Comparison of ENCODE assay signal across 1 cellular context in genomic region chr19:1283917-1284292, GRCh38.
A peak's percentile ranks its signal among the peaks of the same experiment; 100 is the strongest.
TF ChIP-seq lines count a peak whose summit lies in the region.

No MANE protein-coding gene starts in this region.

TF ChIP-seq in HepG2, 621 proteins besides CTCF, POLR2A, EP300 and RAD21 (continues in another document):
- TF ChIP-seq HMGXB4 (CRISPR knock-in tag; IDR thresholded peaks at IDR 0.05; ENCODE audit: borderline replicate concordance in 1 of 2, low read depth in 1 of 2) (peak in 1 of 2 experiments; percentile 5; a peak in 1 of 4 replicates), ZNF883 (CRISPR knock-in tag; IDR thresholded peaks at IDR 0.05; ENCODE audit: not compliant biosample characterization) (no peak), ARID3A (IDR thresholded peaks at IDR 0.05; ENCODE audit: low read depth, low read length) (no peak), E2F1 (CRISPR knock-in tag; IDR thresholded peaks at IDR 0.05) (no peak), JUNB (CRISPR knock-in tag; IDR thresholded peaks at IDR 0.05; ENCODE audit: borderline replicate concordance) (no peak), ZBTB44 (CRISPR knock-in tag; IDR thresholded peaks at IDR 0.05) (no peak), TFDP1 (CRISPR knock-in tag; IDR thresholded peaks at IDR 0.05; ENCODE audit: borderline replicate concordance) (no peak), TBL1XR1 (IDR thresholded peaks at IDR 0.05; ENCODE audit: borderline replicate concordance, low read length, partially characterized antibody) (no peak), NFE2L1 (CRISPR knock-in tag; IDR thresholded peaks at IDR 0.05; ENCODE audit: borderline replicate concordance) (no peak), ZFY (CRISPR knock-in tag; IDR thresholded peaks at IDR 0.05) (no peak), IRX3 (CRISPR knock-in tag; IDR thresholded peaks at IDR 0.05; ENCODE audit: borderline replicate concordance, low read depth) (no peak), ZNF326 (CRISPR knock-in tag; IDR thresholded peaks at IDR 0.05; ENCODE audit: borderline replicate concordance) (no peak), ZNF629 (CRISPR knock-in tag; conservative IDR thresholded peaks at IDR 0.05) (no peak), ZNF556 (CRISPR knock-in tag; IDR thresholded peaks at IDR 0.05; ENCODE audit: borderline replicate concordance) (no peak), TAF15 (IDR thresholded peaks at IDR 0.05; ENCODE audit: low read depth, low read length, poor library complexity, severe bottlenecking) (no peak), MXD3 (CRISPR knock-in tag; IDR thresholded peaks at IDR 0.05) (no peak), KAT8 (CRISPR knock-in tag; IDR thresholded peaks at IDR 0.05) (no peak), MLX (CRISPR knock-in tag; IDR thresholded peaks at IDR 0.05) (no peak), ZNF564 (CRISPR knock-in tag; IDR thresholded peaks at IDR 0.05) (0 out of 2 replicates have a peak, but pooled peaks have one; percentile 18), ZNF776 (CRISPR knock-in tag; IDR thresholded peaks at IDR 0.05) (no peak), KLF12 (CRISPR knock-in tag; IDR thresholded peaks at IDR 0.05; ENCODE audit: borderline replicate concordance) (no peak), ZNF766 (CRISPR knock-in tag; IDR thresholded peaks at IDR 0.05; ENCODE audit: borderline replicate concordance) (no peak), PPARG (CRISPR knock-in tag; conservative IDR thresholded peaks at IDR 0.05) (no peak), SIN3B (IDR thresholded peaks at IDR 0.05; ENCODE audit: low read length) (no peak), MTF2 (CRISPR knock-in tag; IDR thresholded peaks at IDR 0.05; ENCODE audit: borderline replicate concordance) (no peak), SP140L (CRISPR knock-in tag; IDR thresholded peaks at IDR 0.05; ENCODE audit: borderline replicate concordance) (no peak), ATAD3A (CRISPR knock-in tag; IDR thresholded peaks at IDR 0.05) (no peak), ZBTB43 (CRISPR knock-in tag; conservative IDR thresholded peaks at IDR 0.05) (no peak), ZC3H13 (CRISPR knock-in tag; IDR thresholded peaks at IDR 0.05) (0 out of 2 replicates have a peak, but pooled peaks have one; percentile 23), RARG (CRISPR knock-in tag; IDR thresholded peaks at IDR 0.05; ENCODE audit: low read depth) (no peak), AKNA (CRISPR knock-in tag; IDR thresholded peaks at IDR 0.05; ENCODE audit: borderline replicate concordance) (no peak), SRY (CRISPR knock-in tag; IDR thresholded peaks at IDR 0.05) (no peak), NFATC3 (CRISPR knock-in tag; IDR thresholded peaks at IDR 0.05) (no peak), ATF2 (CRISPR knock-in tag; IDR thresholded peaks at IDR 0.05) (no peak), ZFX (CRISPR knock-in tag; IDR thresholded peaks at IDR 0.05; ENCODE audit: low read depth) (no peak), EED (CRISPR knock-in tag; IDR thresholded peaks at IDR 0.05) (no peak), EEA1 (CRISPR knock-in tag; IDR thresholded peaks at IDR 0.05; ENCODE audit: borderline replicate concordance) (no peak), FIP1L1 (IDR thresholded peaks at IDR 0.05; ENCODE audit: borderline replicate concordance, insufficient read depth, low read depth, low read length) (no peak), SRSF4 (IDR thresholded peaks at IDR 0.05; ENCODE audit: low read depth, low read length, poor library complexity, severe bottlenecking) (no peak), ZSCAN5A (CRISPR knock-in tag; IDR thresholded peaks at IDR 0.05; ENCODE audit: borderline replicate concordance) (no peak), ZNF589 (CRISPR knock-in tag; conservative IDR thresholded peaks at IDR 0.05) (0 out of 2 replicates have a peak, but pooled peaks have one; percentile 38), HCFC1 (IDR thresholded peaks at IDR 0.05; ENCODE audit: low read depth, low read length) (no peak), DRAP1 (CRISPR knock-in tag; IDR thresholded peaks at IDR 0.05) (no peak), FOXA1 (IDR thresholded peaks at IDR 0.05) (no peak), FOXA1 (CRISPR knock-in tag; IDR thresholded peaks at IDR 0.05) (no peak), LBX2 (CRISPR knock-in tag; IDR thresholded peaks at IDR 0.05; ENCODE audit: borderline replicate concordance) (0 out of 2 replicates have a peak, but pooled peaks have one; percentile 38)
